9 cellular contexts compared by ENCODE assay signal in genomic region chr18:7459851-7460774, GRCh38.
DNase-seq lines count a peak whose midpoint lies in the region; ATAC-seq, FAIRE-seq and TF ChIP-seq lines count a peak whose summit lies in the region.
"Had no signal": no experiment of that assay in that cellular context is flagged by ENCODE, and none has a peak within 500 bp of the region (broad histone marks: within the 10 kb centered on the region; RNA-seq: fewer than 3 reads in every experiment).

No MANE protein-coding gene starts in this region.

- no peak for DNase-seq in natural killer cell treated with Interleukin-12 subunit alpha and Interleukin-12 subunit beta and Interleukin-15 and Interleukin-18, amount 100 ng/mL, for 72 hours (ENCODE audit: low spot score)
- no peak for DNase-seq in natural killer cell
- peak; percentile 75 for DNase-seq in left ventricle myocardium superior
- DNase-seq in pons (ENCODE audit: low spot score): peak; percentile 37
- no peak for DNase-seq in D721Med (ENCODE audit: insufficient read length, low spot score)
- no peak for DNase-seq in NCI-H1417 treated with DMSO at 0.1 percent for 48 hours (lab: John Stamatoyannopoulos, UW)
- DNase-seq in immature natural killer cell: no peak

- no peaks in the 10 kb centered on the region for H3K9me3 Mint-ChIP-seq in natural killer cell treated with Interleukin-12 subunit alpha and Interleukin-12 subunit beta and Interleukin-15 and Interleukin-18, amount 100 ng/mL, for 72 hours
- H3K9me3 Mint-ChIP-seq in natural killer cell (no peaks in the 10 kb centered on the region), immature natural killer cell (no peaks in the 10 kb centered on the region)

- no peak for FAIRE-seq in D721Med (lab: Jason Lieb, UNC)
- FAIRE-seq: endothelial cell of umbilical vein had no signal

- H3K36me3 Mint-ChIP-seq in natural killer cell treated with Interleukin-12 subunit alpha and Interleukin-12 subunit beta and Interleukin-15 and Interleukin-18, amount 100 ng/mL, for 72 hours: no peaks in the 10 kb centered on the region
- H3K36me3 Mint-ChIP-seq in natural killer cell: no peaks in the 10 kb centered on the region
- H3K36me3 Mint-ChIP-seq in immature natural killer cell: no peaks in the 10 kb centered on the region

- intact Hi-C loops in natural killer cell (cut with micrococcal nuclease) (no loop called here), left ventricle myocardium superior (cut with micrococcal nuclease) (no loop called here)

- ATAC-seq in natural killer cell treated with Interleukin-12 subunit alpha and Interleukin-12 subunit beta and Interleukin-15 and Interleukin-18, amount 100 ng/mL, for 72 hours: peak; percentile 29 to 31
- no peak for ATAC-seq in natural killer cell
- ATAC-seq in left ventricle myocardium superior: peak; percentile 66
- no peak for ATAC-seq in GM21619 (IDR thresholded peaks at IDR 0.05; ENCODE audit: unreplicated experiment)

- no peak overlapping the region for H3K4me3 Mint-ChIP-seq in natural killer cell treated with Interleukin-12 subunit alpha and Interleukin-12 subunit beta and Interleukin-15 and Interleukin-18, amount 100 ng/mL, for 72 hours
- H3K4me3 Mint-ChIP-seq in natural killer cell: no peak overlapping the region
- no peak overlapping the region for H3K4me3 Mint-ChIP-seq in immature natural killer cell

- TF ChIP-seq CTCF in natural killer cell (IDR thresholded peaks at IDR 0.05) (no peak), D721Med (IDR thresholded peaks at IDR 0.05; ENCODE audit: insufficient read depth, missing control alignments) (no peak)

- H3K4me1 Mint-ChIP-seq in natural killer cell treated with Interleukin-12 subunit alpha and Interleukin-12 subunit beta and Interleukin-15 and Interleukin-18, amount 100 ng/mL, for 72 hours (ENCODE audit: low read depth in 2 of 2): no peaks in the 10 kb centered on the region
- H3K4me1 Mint-ChIP-seq in natural killer cell: no peaks in the 10 kb centered on the region
- H3K4me1 Mint-ChIP-seq in immature natural killer cell: no peaks in the 10 kb centered on the region

- H3K27ac Mint-ChIP-seq in natural killer cell treated with Interleukin-12 subunit alpha and Interleukin-12 subunit beta and Interleukin-15 and Interleukin-18, amount 100 ng/mL, for 72 hours: no peak overlapping the region
- no peak overlapping the region for H3K27ac Mint-ChIP-seq in natural killer cell
- no peak overlapping the region for H3K27ac Mint-ChIP-seq in immature natural killer cell

- H3K27me3 Mint-ChIP-seq in natural killer cell treated with Interleukin-12 subunit alpha and Interleukin-12 subunit beta and Interleukin-15 and Interleukin-18, amount 100 ng/mL, for 72 hours: no peaks in the 10 kb centered on the region
- H3K27me3 Mint-ChIP-seq in natural killer cell (ENCODE audit: low read depth in 2 of 2) (no peaks in the 10 kb centered on the region), immature natural killer cell (ENCODE audit: low read depth in 3 of 3) (peaks cover 0 to 3% (median 2%) of the 10 kb centered on the region in 3 donors)

Comparison
In these comparisons a context has a peak if more than half of its experiments do, and no peak if none do; other contexts are left out.
1. ATAC-seq: peak in natural killer cell treated with Interleukin-12 subunit alpha and Interleukin-12 subunit beta and Interleukin-15 and Interleukin-18, amount 100 ng/mL, for 72 hours (2 of 2) and left ventricle myocardium superior (single experiment); none in natural killer cell (0 of 3) and GM21619 (single experiment).
2. DNase-seq: peak in left ventricle myocardium superior (single experiment) and pons (single experiment); none in natural killer cell treated with Interleukin-12 subunit alpha and Interleukin-12 subunit beta and Interleukin-15 and Interleukin-18, amount 100 ng/mL, for 72 hours (single experiment), natural killer cell (single experiment), D721Med (single experiment), NCI-H1417 treated with DMSO at 0.1 percent for 48 hours (single experiment) and immature natural killer cell (0 of 3).